ENCODE assay signal across 8 cellular contexts in the genomic region with DNA sequence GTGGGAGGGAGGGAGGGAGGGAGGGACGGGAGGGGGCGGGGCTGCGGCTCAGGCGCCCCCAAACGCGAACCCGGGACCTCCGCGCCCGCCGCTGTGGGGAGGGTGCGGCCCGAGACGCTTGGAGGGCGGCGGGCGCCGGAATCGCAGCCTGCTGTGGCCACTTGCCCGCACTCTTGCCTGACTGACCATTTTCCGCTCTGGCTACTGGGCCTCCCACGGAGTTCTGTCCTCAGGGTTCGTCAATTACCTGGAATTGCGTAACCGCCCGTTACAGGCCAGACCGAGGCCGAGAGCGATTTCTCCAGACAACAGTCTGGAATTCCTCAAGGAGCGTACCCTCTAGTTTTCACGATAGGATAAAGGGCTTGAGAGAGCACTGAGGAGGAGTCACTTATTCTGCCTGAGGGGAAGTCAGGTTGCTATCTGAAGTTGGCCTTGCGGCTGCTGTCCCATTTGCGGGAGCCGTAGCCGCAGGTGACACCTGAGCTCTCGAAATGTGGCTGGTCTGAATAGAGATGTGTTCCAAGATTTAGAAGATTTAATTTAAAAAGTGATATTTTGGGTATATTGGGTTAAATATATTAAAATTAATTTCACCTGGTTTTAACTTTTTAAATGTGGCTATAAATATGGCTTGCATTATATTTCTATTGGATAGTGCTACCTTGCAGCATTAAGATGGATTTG. TPM values are rescaled to one million over a fixed set of nuclear protein-coding genes. Genes with fewer than 3 reads are reported as not detected.
DNase-seq lines count a peak whose midpoint lies in the region; ATAC-seq and TF ChIP-seq lines count a peak whose summit lies in the region.

No MANE protein-coding gene starts in this region.

- DNase-seq in stimulated activated CD4-positive, alpha-beta T cell treated with anti-CD3 and anti-CD28 coated beads, Interleukin-15, amount 100 ng/mL, for 24 hours, result peak; percentile 6
- DNase-seq in stimulated activated CD4-positive, alpha-beta T cell treated with anti-CD3 and anti-CD28 coated beads, Interleukin-2, amount 100 ng/mL, for 24 hours, result no peak
- DNase-seq in NCI-H226 (peak; percentile 97), astrocyte of the spinal cord (ENCODE audit: low read depth, low spot score) (peak; percentile 66), immature natural killer cell (no peak), NCI-H1092 treated with DMSO at 0.1 percent for 48 hours (lab: John Stamatoyannopoulos, UW) (no peak)

- H3K27ac Mint-ChIP-seq in immature natural killer cell, result peak overlapping the region; percentile 84 to 94 (median 91)

- H3K27me3 Mint-ChIP-seq in immature natural killer cell (ENCODE audit: low read depth in 3 of 3), result peaks cover 0 to 9% (median 8%) of the 10 kb centered on the region in 3 donors

- H3K4me3 ChIP-seq in astrocyte of the spinal cord (ENCODE audit: low read depth, low read length) (peak overlapping the region; percentile 74), skin epidermis (peak overlapping the region; percentile 65 to 91 (median 78))

- peak overlapping the region; percentile 75 to 97 (median 94) for H3K27ac ChIP-seq in skin epidermis

- TF ChIP-seq CTCF in astrocyte of the spinal cord (IDR thresholded peaks at IDR 0.05; ENCODE audit: low read depth, low read length), result no peak

- H3K4me1 Mint-ChIP-seq in immature natural killer cell, result peaks cover 45 to 53% of the 10 kb centered on the region in 2 donors

- H3K4me3 Mint-ChIP-seq in immature natural killer cell, result peak overlapping the region; percentile 85 to 92 (median 90)

- peaks cover 7 to 14% (median 14%) of the 10 kb centered on the region in 3 donors for H3K36me3 Mint-ChIP-seq in immature natural killer cell

- peak; percentile 56 for ATAC-seq in HG02884 (IDR thresholded peaks at IDR 0.05; ENCODE audit: unreplicated experiment)

- in situ Hi-C loops in astrocyte of the spinal cord (cut with HindIII; ENCODE audit: low sequenced_read_pairs), result no loop called here

- H3K9me3 Mint-ChIP-seq in immature natural killer cell, result no peaks in the 10 kb centered on the region

RNA-seq across cellular contexts. Expression of gene ZNF641, which starts 0.4 kb away (rescaled TPM):
- 10 to 100 TPM in 2 of 3 donors, 1 to 10 TPM in 1; 9.4 to 26.3 (median 14.5) TPM for polyA plus RNA-seq in immature natural killer cell

Comparison
In these comparisons a context has a peak if more than half of its experiments do, and no peak if none do; other contexts are left out.
1. DNase-seq: peak in stimulated activated CD4-positive, alpha-beta T cell treated with anti-CD3 and anti-CD28 coated beads, Interleukin-15, amount 100 ng/mL, for 24 hours (single experiment), NCI-H226 (single experiment) and astrocyte of the spinal cord (single experiment); none in stimulated activated CD4-positive, alpha-beta T cell treated with anti-CD3 and anti-CD28 coated beads, Interleukin-2, amount 100 ng/mL, for 24 hours (0 of 2), immature natural killer cell (0 of 3) and NCI-H1092 treated with DMSO at 0.1 percent for 48 hours (single experiment).